ENCODE assay signal across 8 cellular contexts in the genomic region with DNA sequence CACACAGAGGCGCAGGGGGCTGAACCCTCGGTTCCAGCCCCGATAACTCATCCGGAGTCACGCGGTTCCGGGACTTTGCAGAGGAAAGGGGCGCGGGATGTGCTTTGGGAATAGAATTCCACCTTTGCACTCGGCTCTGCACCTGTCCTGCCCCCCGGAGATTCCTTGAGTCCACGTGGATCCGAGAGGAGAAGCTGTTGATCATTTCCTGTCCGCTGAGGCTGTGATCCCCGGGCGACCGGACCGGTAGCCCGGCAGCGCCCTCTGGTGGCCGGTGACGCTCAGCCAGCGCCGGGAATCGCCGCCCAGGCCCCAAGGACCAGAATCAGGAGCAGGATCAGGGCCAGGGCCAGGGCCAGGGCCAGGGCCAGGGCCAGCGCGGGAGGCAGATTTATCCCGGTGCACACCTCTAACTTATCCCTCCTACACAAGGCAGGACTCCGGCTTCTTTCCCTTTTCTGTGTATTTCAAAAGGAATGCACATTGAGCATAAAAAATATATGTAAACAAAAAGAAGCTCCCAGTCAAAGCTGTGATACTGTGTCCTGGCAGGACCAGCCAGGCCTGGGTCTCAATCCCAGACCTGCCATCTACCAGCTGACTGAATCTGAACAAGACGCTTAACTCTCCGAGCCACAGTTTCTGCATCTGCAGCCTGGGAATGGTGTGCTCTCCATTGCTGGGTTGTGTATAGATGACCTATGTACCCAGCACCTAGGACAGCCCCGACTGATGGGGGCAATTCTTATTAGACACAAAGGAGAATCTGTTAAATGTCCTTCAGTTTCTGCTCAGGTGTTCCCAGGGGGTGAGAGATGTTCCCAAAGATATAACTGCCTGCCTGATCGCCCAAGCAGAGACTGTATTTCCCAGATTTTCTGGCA. TPM values are rescaled to one million over a fixed set of nuclear protein-coding genes. Genes with fewer than 3 reads are reported as not detected.
DNase-seq lines count a peak whose midpoint lies in the region; ATAC-seq, FAIRE-seq and TF ChIP-seq lines count a peak whose summit lies in the region.

No MANE protein-coding gene starts in this region.

- H3K4me1 ChIP-seq in aorta (ENCODE audit: control insufficient read depth in 1 of 2, insufficient read depth in 2 of 2, low read length in 2 of 2) = no peaks in the 10 kb centered on the region

- no peaks in the 10 kb centered on the region for H3K27me3 ChIP-seq in aorta (ENCODE audit: control insufficient read depth in 1 of 2, insufficient read depth in 2 of 2, low read length in 1 of 2)

- intact Hi-C loops in aorta (cut with DNase I) = loop anchor here (2.0 to 10.0 kb wide), 4 partner anchors 83 to 163 kb away; no protein-coding TSS in a partner anchor

- no peaks in the 10 kb centered on the region for H3K9me3 ChIP-seq in aorta (ENCODE audit: control insufficient read depth, low read length)

- peak; percentile 93 for FAIRE-seq in GM19239 (lab: Jason Lieb, UNC)

- peak overlapping the region; percentile 34 for H3K4me3 ChIP-seq in astrocyte of the cerebellum (ENCODE audit: low read depth, low read length)
- peak overlapping the region; percentile 48 for H3K4me3 ChIP-seq in retinal pigment epithelial cell (ENCODE audit: low read length)
- no peak overlapping the region for H3K4me3 ChIP-seq in aorta (ENCODE audit: low read length in 2 of 2)

- peak; percentile 81 for DNase-seq in Ammon's horn (ENCODE audit: low spot score)
- DNase-seq in GM19239 (ENCODE audit: insufficient read length, low spot score) = peak; percentile 97
- peak; percentile 46 for DNase-seq in NCI-H1105 (lab: John Stamatoyannopoulos, UW)
- peak; percentile 80 for DNase-seq in T-helper 9 cell
- peak; percentile 36 for DNase-seq in astrocyte of the cerebellum (ENCODE audit: low read depth)
- DNase-seq in iPS DF 19.7 (ENCODE audit: low read depth, low spot score) = peak; percentile 28
- peak; percentile 12 for DNase-seq in retinal pigment epithelial cell (ENCODE audit: low read depth)
- peak; percentile 88 to 95 for DNase-seq in aorta

- in situ Hi-C loops in astrocyte of the cerebellum (cut with HindIII; ENCODE audit: low sequenced_read_pairs) = no loop called here

- peak; percentile 90 for ATAC-seq in aorta (ENCODE audit: low FRiP score)

- no peak overlapping the region for H3K27ac ChIP-seq in aorta (ENCODE audit: low read depth in 1 of 2, low read length in 2 of 2)

- WGBS in aorta, 2 donors = 9 to 10% methylated on average over 30 to 34 of the region's 34 CpGs

- no peaks in the 10 kb centered on the region for H3K36me3 ChIP-seq in aorta (ENCODE audit: control insufficient read depth in 1 of 2, insufficient read depth in 2 of 2, low read length in 1 of 2)

- peak; percentile 89 for TF ChIP-seq CTCF in astrocyte of the cerebellum (IDR thresholded peaks at IDR 0.05; ENCODE audit: low read depth, low read length, missing control alignments)
- peak; percentile 89 for TF ChIP-seq CTCF in retinal pigment epithelial cell (conservative IDR thresholded peaks at IDR 0.05; ENCODE audit: low read depth, low read length)

RNA-seq across cellular contexts. Expression of gene SPATA3, which starts 8.5 kb away (rescaled TPM):
- total RNA-seq in aorta = not detected
- polyA plus RNA-seq in aorta = not detected

RNA-seq across cellular contexts. Expression of gene C2orf72, which starts 49.9 kb away (rescaled TPM):
- under 1 TPM in 1 of 2 donors, not detected in 1; 0.15 TPM for total RNA-seq in aorta
- 1 to 10 TPM in 1 of 2 donors, under 1 TPM in 1; 0.13 to 2.4 TPM for polyA plus RNA-seq in aorta

Comparison
In these comparisons a context has a peak if more than half of its experiments do, and no peak if none do; other contexts are left out.
1. DNase-seq: peak in every context shown above with its lines; median percentile 97 in GM19239; 92 in aorta; 81 in Ammon's horn; 80 in T-helper 9 cell; 46 in NCI-H1105; 36 in astrocyte of the cerebellum; 28 in iPS DF 19.7; 12 in retinal pigment epithelial cell.
2. H3K4me3 ChIP-seq: peak in astrocyte of the cerebellum (single experiment) and retinal pigment epithelial cell (single experiment); none in aorta (0 of 2).